8 cellular contexts compared by ENCODE assay signal in genomic region chr12:51391047-51391837, GRCh38. TPM values are rescaled to one million over a fixed set of nuclear protein-coding genes. Genes with fewer than 3 reads are reported as not detected.
A peak's percentile ranks its signal among the peaks of the same experiment; 100 is the strongest.
DNase-seq lines count a peak whose midpoint lies in the region; ATAC-seq and TF ChIP-seq lines count a peak whose summit lies in the region.

GALNT6 (minus strand) TSS chr12:51391406; CDS start chr12:51379781, 11,625 bp downstream.

- no peak within 1 kb of the TSS for H3K23ac ChIP-seq in trophoblast cell (ENCODE audit: low read length)

- H3K9me3 ChIP-seq in gastroesophageal sphincter (no peaks in the 10 kb centered on the region), trophoblast cell (ENCODE audit: insufficient read depth, low read depth, low read length) (no peaks in the 10 kb centered on the region), upper lobe of left lung (no peaks in the 10 kb centered on the region)

- H3K27ac ChIP-seq in gastroesophageal sphincter (peak within 1 kb of the TSS in 2 of 4 donors; percentile 31 to 71), trophoblast cell (ENCODE audit: low read depth, low read length) (peak within 1 kb of the TSS; percentile 96), upper lobe of left lung (peak within 1 kb of the TSS; percentile 5 to 82 (median 68))

- H2AFZ ChIP-seq in trophoblast cell (ENCODE audit: insufficient read depth, low read length, poor library complexity) = peak within 1 kb of the TSS; percentile 78

- DNase-seq in NCI-H345 (lab: John Stamatoyannopoulos, UW) (peak; percentile 41), NCI-H345 treated with DMSO at 0.1 percent for 48 hours (lab: John Stamatoyannopoulos, UW; ENCODE audit: unreplicated experiment) (no peak), RPMI8226 (peak; percentile 78), trophoblast cell (peak; percentile 67 to 73), upper lobe of left lung (peak; percentile 69 to 92)
- DNase-seq in activated T-helper 9 cell treated with anti-CD3 and anti-CD28 coated beads, Interleukin-2, amount 50 U/mL, for 16 hours (ENCODE audit: low read depth) = peak; percentile 67

- ATAC-seq in HG03139 (IDR thresholded peaks at IDR 0.05; ENCODE audit: unreplicated experiment) = peak; percentile 32
- ATAC-seq in gastroesophageal sphincter = peak; percentile 26
- ATAC-seq in upper lobe of left lung (ENCODE audit: low FRiP score in 2 of 2) = peak; percentile 25 to 64

- 0% methylated on average over 1 of the region's 57 CpGs; no CpG with 5 or more reads in 1 of the 2 donors for WGBS in gastroesophageal sphincter (ENCODE audit: low coverage in 1 of 2), 2 donors
- no CpG with 5 or more reads among the region's 57 CpGs for WGBS in trophoblast cell (ENCODE audit: extremely low coverage, insufficient coverage, insufficient read length)
- WGBS in upper lobe of left lung, 2 donors = 4 to 5% methylated on average over 22 to 39 of the region's 57 CpGs

- peak within 1 kb of the TSS; percentile 97 for H3K9ac ChIP-seq in trophoblast cell (ENCODE audit: low read length)

- H3K27me3 ChIP-seq in gastroesophageal sphincter = peaks cover 44% of the 10 kb centered on the region
- H3K27me3 ChIP-seq in trophoblast cell (ENCODE audit: insufficient read depth, low read length) = no peaks in the 10 kb centered on the region
- H3K27me3 ChIP-seq in upper lobe of left lung = peaks cover 0 to 9% (median 3%) of the 10 kb centered on the region in 4 donors

- peak within 1 kb of the TSS; percentile 95 for H2BK5ac ChIP-seq in trophoblast cell (ENCODE audit: low read depth, low read length, poor library complexity)

- H3K4me1 ChIP-seq in gastroesophageal sphincter (peaks cover 0 to 15% (median 11%) of the 10 kb centered on the region in 3 donors), trophoblast cell (ENCODE audit: control insufficient read depth in 1 of 2, insufficient read depth in 2 of 2, low read length in 2 of 2) (peaks cover 40 to 41% of the 10 kb centered on the region in 2 experiments), upper lobe of left lung (peaks cover 12 to 27% (median 16%) of the 10 kb centered on the region in 4 donors)

- peak within 1 kb of the TSS; percentile 78 for H4K12ac ChIP-seq in trophoblast cell (ENCODE audit: low read depth, low read length)

- peak within 1 kb of the TSS; percentile 94 for H4K8ac ChIP-seq in trophoblast cell (ENCODE audit: low read depth, low read length)

- H3K14ac ChIP-seq in trophoblast cell (ENCODE audit: low read length) = peak within 1 kb of the TSS; percentile 98

- H2BK12ac ChIP-seq in trophoblast cell (ENCODE audit: low read length) = peak within 1 kb of the TSS; percentile 87

- H3K79me1 ChIP-seq in trophoblast cell (ENCODE audit: low read length) = peaks cover 63% of the 10 kb centered on the region

- peaks cover 23% of the 10 kb centered on the region for H3K79me2 ChIP-seq in trophoblast cell (ENCODE audit: control insufficient read depth, insufficient read depth, low read length, poor library complexity)

- no peaks in the 10 kb centered on the region for H3K36me3 ChIP-seq in gastroesophageal sphincter
- H3K36me3 ChIP-seq in trophoblast cell (ENCODE audit: control insufficient read depth in 1 of 2, insufficient read depth in 2 of 2, low read length in 2 of 2) = peaks cover 9 to 13% of the 10 kb centered on the region in 2 experiments
- no peaks in the 10 kb centered on the region for H3K36me3 ChIP-seq in upper lobe of left lung

- peak within 1 kb of the TSS; percentile 64 for H3K4me2 ChIP-seq in trophoblast cell (ENCODE audit: low read length)

- peak within 1 kb of the TSS; percentile 96 for H3K4ac ChIP-seq in trophoblast cell (ENCODE audit: low read depth, low read length)

- TF ChIP-seq POLR2A in gastroesophageal sphincter (IDR thresholded peaks at IDR 0.05) (peak in 1 of 2 donors; percentile 16), upper lobe of left lung (IDR thresholded peaks at IDR 0.05) (peak in 1 of 4 donors; percentile 10)

- H2BK120ac ChIP-seq in trophoblast cell (ENCODE audit: insufficient read depth, low read length, poor library complexity) = peak within 1 kb of the TSS; percentile 93

- TF ChIP-seq EP300 in gastroesophageal sphincter (IDR thresholded peaks at IDR 0.05) = no peak
- TF ChIP-seq EP300 in upper lobe of left lung (IDR thresholded peaks at IDR 0.05) = no peak

- H3K4me3 ChIP-seq in gastroesophageal sphincter = peak within 1 kb of the TSS; percentile 31 to 56
- H3K4me3 ChIP-seq in trophoblast cell (ENCODE audit: low read depth, low read length) = peak within 1 kb of the TSS; percentile 74
- peak within 1 kb of the TSS; percentile 36 to 59 (median 56) for H3K4me3 ChIP-seq in upper lobe of left lung

- TF ChIP-seq CTCF in gastroesophageal sphincter (IDR thresholded peaks at IDR 0.05) (no peak), upper lobe of left lung (IDR thresholded peaks at IDR 0.05) (peak in 1 of 6 experiments; percentile 5)

- H2AK5ac ChIP-seq in trophoblast cell (ENCODE audit: low read length) = peak within 1 kb of the TSS; percentile 93

- H4K91ac ChIP-seq in trophoblast cell (ENCODE audit: low read depth, low read length) = peak within 1 kb of the TSS; percentile 99

- H3K18ac ChIP-seq in trophoblast cell (ENCODE audit: low read length) = peak within 1 kb of the TSS; percentile 98

RNA-seq across cellular contexts. Expression of gene GALNT6, which starts in this region (rescaled TPM):
- 1 to 10 TPM; 2.1 to 3.5 (median 2.4) TPM for total RNA-seq in gastroesophageal sphincter
- 65.5 and 68.0 TPM in 2 replicates for polyA plus RNA-seq in trophoblast cell (2013)
- 10 to 100 TPM in 5 of 6 donors, 1 to 10 TPM in 1; 8.3 to 56.6 (median 21.3) TPM for total RNA-seq in upper lobe of left lung
